16 cellular contexts compared by ENCODE assay signal in the genomic region with DNA sequence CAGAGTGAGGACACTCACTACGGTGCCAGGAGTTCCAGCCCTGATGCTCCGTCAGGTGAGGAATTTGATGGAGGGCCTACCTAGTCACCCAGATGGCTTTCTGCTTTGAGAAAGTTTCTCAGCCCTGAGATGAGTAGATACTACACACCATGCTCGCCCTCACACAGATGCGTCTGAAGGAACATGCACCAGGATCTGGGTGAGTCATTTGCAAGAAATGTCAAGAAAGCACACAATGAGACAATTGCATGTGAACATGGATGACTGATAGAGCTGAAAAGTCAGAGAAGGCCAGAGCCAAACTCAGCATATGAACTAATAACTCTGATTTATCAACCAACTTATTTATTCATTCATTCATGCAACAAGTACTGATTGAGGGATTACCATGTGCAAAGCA.
DNase-seq lines count a peak whose midpoint lies in the region; ATAC-seq and TF ChIP-seq lines count a peak whose summit lies in the region.
"Had no signal": no experiment of that assay in that cellular context is flagged by ENCODE, and none has a peak within 500 bp of the region (broad histone marks: within the 10 kb centered on the region; RNA-seq: fewer than 3 reads in every experiment).

No MANE protein-coding gene starts in this region.

- H3K4me1 ChIP-seq in uterus: no peaks in the 10 kb centered on the region

- H3K27me3 ChIP-seq in uterus: no peaks in the 10 kb centered on the region

- H3K9me3 ChIP-seq in uterus: no peaks in the 10 kb centered on the region

- H3K36me3 ChIP-seq in uterus: no peaks in the 10 kb centered on the region

- H3K27ac ChIP-seq in epithelial cell of prostate: no peak overlapping the region
- H3K27ac ChIP-seq in uterus: no peak overlapping the region
- H3K27ac ChIP-seq: C4-2B had no signal

- TF ChIP-seq CTCF in uterus (IDR thresholded peaks at IDR 0.05): no peak

- intact Hi-C loops in uterus (cut with DNase I; ENCODE audit: low total_unique reads): no loop called here

- DNase-seq in EH (ENCODE audit: low read depth) (peak; percentile 11), RPMI7951 (ENCODE audit: low read depth) (peak; percentile 32), epithelial cell of prostate (ENCODE audit: low read depth, low spot score) (peak; percentile 36), renal cortical epithelial cell (ENCODE audit: low read depth) (peak; percentile 73), NCI-H2029 treated with DMSO at 0.1 percent for 48 hours (lab: John Stamatoyannopoulos, UW) (no peak), uterus (no peak), D341Med (ENCODE audit: low spot score) (no peak)
- DNase-seq: GOT3, NCI-H1105, NCI-H1694, SHP77 had no signal

- no peak overlapping the region for H3K4me3 ChIP-seq in uterus

- ATAC-seq in HG03196 (IDR thresholded peaks at IDR 0.05; ENCODE audit: unreplicated experiment): no peak
- ATAC-seq: HCT116, Panc1, SK-N-SH treated with all-trans-retinoic acid at 6 μM for 48 hours had no signal

- TF ChIP-seq POLR2A in uterus (IDR thresholded peaks at IDR 0.05): no peak

Comparison
In these comparisons a context has a peak if more than half of its experiments do, and no peak if none do; other contexts are left out.
1. DNase-seq: peak in EH (single experiment), RPMI7951 (single experiment), epithelial cell of prostate (single experiment) and renal cortical epithelial cell (single experiment); none in NCI-H2029 treated with DMSO at 0.1 percent for 48 hours (single experiment), uterus (0 of 2) and D341Med (single experiment).